8 cellular contexts compared by ENCODE assay signal in genomic region chr2:190467575-190468083, GRCh38. TPM values are rescaled to one million over a fixed set of nuclear protein-coding genes. Genes with fewer than 3 reads are reported as not detected.
DNase-seq lines count a peak whose midpoint lies in the region; TF ChIP-seq lines count a peak whose summit lies in the region.

No MANE protein-coding gene starts in this region.

- TF ChIP-seq CTCF in foreskin fibroblast (IDR thresholded peaks at IDR 0.05; ENCODE audit: low read depth, low read length), result no peak

- H3K27ac ChIP-seq in temporal lobe (ENCODE audit: low read depth, low read length), result peak overlapping the region; percentile 69

- no peak overlapping the region for H3K4me3 ChIP-seq in foreskin fibroblast (ENCODE audit: low read depth in 1 of 2, low read length in 2 of 2)

- DNase-seq in NCI-H2081 (lab: John Stamatoyannopoulos, UW), result peak; percentile 35 to 77
- no peak for DNase-seq in NCI-H2081 treated with DMSO at 0.1 percent for 48 hours (lab: John Stamatoyannopoulos, UW)
- DNase-seq in NCI-H748 treated with DMSO at 0.1 percent for 48 hours (lab: John Stamatoyannopoulos, UW), result peak; percentile 76
- peak; percentile 47 to 79 for DNase-seq in foreskin fibroblast
- DNase-seq in epidermal melanocyte (ENCODE audit: insufficient read length, low spot score), result no peak
- DNase-seq in SIG-M5 (lab: John Stamatoyannopoulos, UW), result no peak
- DNase-seq in stimulated activated naive CD4-positive, alpha-beta T cell (lab: John Stamatoyannopoulos, UW), result no peak

RNA-seq across cellular contexts. Expression of gene MFSD6, which starts 59.5 kb away (rescaled TPM):
- total RNA-seq in temporal lobe, result 33.4 TPM

Comparison
In these comparisons a context has a peak if more than half of its experiments do, and no peak if none do; other contexts are left out.
1. DNase-seq: peak in NCI-H2081 (2 of 2), NCI-H748 treated with DMSO at 0.1 percent for 48 hours (single experiment) and foreskin fibroblast (2 of 2); none in NCI-H2081 treated with DMSO at 0.1 percent for 48 hours (single experiment), epidermal melanocyte (single experiment), SIG-M5 (single experiment) and stimulated activated naive CD4-positive, alpha-beta T cell (0 of 6).